ENCODE assay signal across 16 cellular contexts in the genomic region with DNA sequence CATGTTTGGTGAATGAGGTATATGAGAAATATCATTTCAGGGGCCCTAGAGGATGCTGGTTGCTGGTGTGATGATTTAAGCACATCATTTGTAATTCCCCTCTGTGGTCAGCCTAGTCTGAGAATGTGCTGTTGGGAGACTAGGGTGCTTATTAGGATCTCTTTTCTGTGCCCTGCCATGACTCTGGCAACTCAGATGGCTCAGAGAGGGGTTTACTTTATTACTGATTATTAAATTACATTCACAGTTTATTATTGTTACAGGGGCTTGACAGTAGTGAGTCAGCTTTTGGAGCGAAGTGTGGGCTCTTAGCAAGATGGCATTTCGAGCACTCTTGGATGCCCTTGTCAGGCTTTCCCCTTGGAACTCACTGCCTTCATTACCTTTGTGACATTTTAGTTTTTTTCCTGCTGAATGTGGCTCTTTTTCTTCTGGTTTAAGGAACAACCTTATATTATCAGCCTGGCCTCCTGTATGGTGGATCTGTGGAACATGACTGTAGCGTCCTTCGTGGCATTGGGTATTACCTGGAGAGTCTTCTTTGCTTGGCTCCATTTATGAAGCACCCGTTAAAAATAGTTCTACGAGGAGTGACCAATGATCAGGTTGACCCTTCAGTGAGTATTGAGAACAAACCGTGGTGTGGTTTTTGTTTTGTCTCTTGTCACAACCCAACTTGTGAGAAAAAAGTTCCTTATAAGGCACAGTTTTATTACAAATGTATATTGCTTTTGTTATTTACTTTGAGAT. TPM values are rescaled to one million over a fixed set of nuclear protein-coding genes. Genes with fewer than 3 reads are reported as not detected.
DNase-seq lines count a peak whose midpoint lies in the region; ATAC-seq, FAIRE-seq and TF ChIP-seq lines count a peak whose summit lies in the region.
"Had no signal": no experiment of that assay in that cellular context is flagged by ENCODE, and none has a peak within 500 bp of the region (broad histone marks: within the 10 kb centered on the region; RNA-seq: fewer than 3 reads in every experiment).

No MANE protein-coding gene starts in this region.

- no peaks in the 10 kb centered on the region for H3K9me3 Mint-ChIP-seq in stimulated activated naive CD8-positive, alpha-beta T cell treated with anti-CD3 and anti-CD28 coated beads, Interleukin-15, amount 100 ng/mL, for 72 hours
- H3K9me3 Mint-ChIP-seq: CD4-positive, alpha-beta memory T cell; IgD-negative memory B cell had no signal

- H3K27me3 Mint-ChIP-seq in stimulated activated naive CD8-positive, alpha-beta T cell treated with anti-CD3 and anti-CD28 coated beads, Interleukin-15, amount 100 ng/mL, for 72 hours = no peaks in the 10 kb centered on the region
- H3K27me3 Mint-ChIP-seq: CD4-positive, alpha-beta memory T cell; IgD-negative memory B cell had no signal

- no peak overlapping the region for H3K27ac Mint-ChIP-seq in stimulated activated naive CD8-positive, alpha-beta T cell treated with anti-CD3 and anti-CD28 coated beads, Interleukin-15, amount 100 ng/mL, for 72 hours
- H3K27ac Mint-ChIP-seq: CD4-positive, alpha-beta memory T cell had no signal

- 91 to 95% methylated on average over 7 of the region's 7 CpGs for WGBS in thyroid gland, 2 donors
- WGBS in pancreas, 2 donors = 97% methylated on average over 7 of the region's 7 CpGs

- H3K4me3 ChIP-seq in fibroblast of mammary gland (ENCODE audit: control insufficient read depth, low read depth, low read length) = no peak overlapping the region
- H3K4me3 ChIP-seq in upper lobe of right lung = no peak overlapping the region
- no peak overlapping the region for H3K4me3 ChIP-seq in thyroid gland (replicated peaks in 1 of 3)
- no peak overlapping the region for H3K4me3 ChIP-seq in pancreas

- no peak for DNase-seq in stimulated activated naive CD8-positive, alpha-beta T cell treated with anti-CD3 and anti-CD28 coated beads, Interleukin-15, amount 100 ng/mL, for 72 hours
- DNase-seq in stimulated activated naive CD8-positive, alpha-beta T cell treated with anti-CD3 and anti-CD28 coated beads, Interleukin-15, Interleukin-2, amounts not matched to agents 100 U/mL and 50 U/mL, for 24 hours = no peak
- DNase-seq in fibroblast of mammary gland (ENCODE audit: low read depth) = peak; percentile 30
- DNase-seq in upper lobe of right lung = no peak
- no peak for DNase-seq in thyroid gland
- no peak for DNase-seq in pancreas
- DNase-seq: BE2C; CD4-positive, alpha-beta memory T cell; H7; NCI-H1048; NCI-H345; NCI-H526 treated with DMSO at 0.1 percent for 48 hours; NK-92 treated with Interleukin-12 subunit alpha and Interleukin-12 subunit beta, amount 100 ng/mL, for 24 hours had no signal

- H3K4me1 Mint-ChIP-seq in stimulated activated naive CD8-positive, alpha-beta T cell treated with anti-CD3 and anti-CD28 coated beads, Interleukin-15, amount 100 ng/mL, for 72 hours = peaks cover 7% of the 10 kb centered on the region

- no peak for TF ChIP-seq CTCF in fibroblast of mammary gland (conservative IDR thresholded peaks at IDR 0.05; ENCODE audit: control insufficient read depth, insufficient read depth, low read depth, low read length)
- no peak for TF ChIP-seq CTCF in upper lobe of right lung (IDR thresholded peaks at IDR 0.05)
- TF ChIP-seq CTCF in thyroid gland (IDR thresholded peaks at IDR 0.05) = no peak
- no peak for TF ChIP-seq CTCF in pancreas (IDR thresholded peaks at IDR 0.05)

- peak; percentile 91 for ATAC-seq in stimulated activated naive CD8-positive, alpha-beta T cell treated with anti-CD3 and anti-CD28 coated beads, Interleukin-15, amount 100 ng/mL, for 72 hours
- ATAC-seq in stimulated activated naive CD8-positive, alpha-beta T cell treated with anti-CD3 and anti-CD28 coated beads, Interleukin-15, Interleukin-2, amounts not matched to agents 100 U/mL and 50 U/mL, for 24 hours = no peak
- ATAC-seq in SK-N-SH treated with all-trans-retinoic acid at 6 μM for 48 hours = peak; percentile 86
- ATAC-seq in upper lobe of right lung = peak; percentile 48
- ATAC-seq in HG03095 (IDR thresholded peaks at IDR 0.05; ENCODE audit: unreplicated experiment) = no peak
- ATAC-seq in pancreas = no peak

- H3K36me3 ChIP-seq in upper lobe of right lung = no peaks in the 10 kb centered on the region
- no peaks in the 10 kb centered on the region for H3K36me3 ChIP-seq in thyroid gland
- no peaks in the 10 kb centered on the region for H3K36me3 ChIP-seq in pancreas

- no peaks in the 10 kb centered on the region for H3K9me3 ChIP-seq in upper lobe of right lung
- no peaks in the 10 kb centered on the region for H3K9me3 ChIP-seq in thyroid gland
- no peaks in the 10 kb centered on the region for H3K9me3 ChIP-seq in pancreas
- H3K9me3 ChIP-seq: BE2C had no signal

- no peak overlapping the region for H3K27ac ChIP-seq in upper lobe of right lung
- H3K27ac ChIP-seq in thyroid gland = no peak overlapping the region
- no peak overlapping the region for H3K27ac ChIP-seq in pancreas

- TF ChIP-seq POLR2A in thyroid gland (IDR thresholded peaks at IDR 0.05) = no peak

- no peaks in the 10 kb centered on the region for H3K27me3 ChIP-seq in upper lobe of right lung
- H3K27me3 ChIP-seq in thyroid gland = no peaks in the 10 kb centered on the region
- no peaks in the 10 kb centered on the region for H3K27me3 ChIP-seq in pancreas
- H3K27me3 ChIP-seq: BE2C had no signal

- intact Hi-C loops in upper lobe of right lung (cut with DNase I) (no loop called here), thyroid gland (cut with DNase I) (no loop called here), pancreas (cut with DNase I) (no loop called here)

- no peak overlapping the region for H3K4me3 Mint-ChIP-seq in stimulated activated naive CD8-positive, alpha-beta T cell treated with anti-CD3 and anti-CD28 coated beads, Interleukin-15, amount 100 ng/mL, for 72 hours
- H3K4me3 Mint-ChIP-seq: IgD-negative memory B cell had no signal

- no peak for FAIRE-seq in pancreas (lab: Jason Lieb, UNC)

- H3K4me1 ChIP-seq in upper lobe of right lung (peaks cover 11% of the 10 kb centered on the region), thyroid gland (peaks cover 0 to 14% of the 10 kb centered on the region in 2 donors), pancreas (peaks cover 9 to 19% (median 11%) of the 10 kb centered on the region in 3 donors)

TF ChIP-seq in SK-N-SH treated with all-trans-retinoic acid at 6 μM for 48 hours, 23 proteins besides CTCF, POLR2A, EP300 and RAD21 (continues in another document):
- TF ChIP-seq POU6F1 (CRISPR knock-in tag; IDR thresholded peaks at IDR 0.05; ENCODE audit: borderline replicate concordance, low read depth) (no peak), TCF4 (CRISPR knock-in tag; IDR thresholded peaks at IDR 0.05; ENCODE audit: borderline replicate concordance) (no peak), ZNF8 (CRISPR knock-in tag; IDR thresholded peaks at IDR 0.05) (no peak), ISL1 (CRISPR knock-in tag; IDR thresholded peaks at IDR 0.05) (peak; percentile 73), ZNF565 (CRISPR knock-in tag; conservative IDR thresholded peaks at IDR 0.05; ENCODE audit: low read depth) (no peak), CSRNP3 (CRISPR knock-in tag; IDR thresholded peaks at IDR 0.05) (no peak), SNAI2 (CRISPR knock-in tag; IDR thresholded peaks at IDR 0.05) (no peak), GLIS3 (CRISPR knock-in tag; IDR thresholded peaks at IDR 0.05) (no peak), TOX (CRISPR knock-in tag; IDR thresholded peaks at IDR 0.05; ENCODE audit: borderline replicate concordance) (no peak), BACH2 (CRISPR knock-in tag; IDR thresholded peaks at IDR 0.05; ENCODE audit: borderline replicate concordance) (no peak), ZNF70 (CRISPR knock-in tag; IDR thresholded peaks at IDR 0.05) (no peak)
- TF ChIP-seq, protein P1, sequence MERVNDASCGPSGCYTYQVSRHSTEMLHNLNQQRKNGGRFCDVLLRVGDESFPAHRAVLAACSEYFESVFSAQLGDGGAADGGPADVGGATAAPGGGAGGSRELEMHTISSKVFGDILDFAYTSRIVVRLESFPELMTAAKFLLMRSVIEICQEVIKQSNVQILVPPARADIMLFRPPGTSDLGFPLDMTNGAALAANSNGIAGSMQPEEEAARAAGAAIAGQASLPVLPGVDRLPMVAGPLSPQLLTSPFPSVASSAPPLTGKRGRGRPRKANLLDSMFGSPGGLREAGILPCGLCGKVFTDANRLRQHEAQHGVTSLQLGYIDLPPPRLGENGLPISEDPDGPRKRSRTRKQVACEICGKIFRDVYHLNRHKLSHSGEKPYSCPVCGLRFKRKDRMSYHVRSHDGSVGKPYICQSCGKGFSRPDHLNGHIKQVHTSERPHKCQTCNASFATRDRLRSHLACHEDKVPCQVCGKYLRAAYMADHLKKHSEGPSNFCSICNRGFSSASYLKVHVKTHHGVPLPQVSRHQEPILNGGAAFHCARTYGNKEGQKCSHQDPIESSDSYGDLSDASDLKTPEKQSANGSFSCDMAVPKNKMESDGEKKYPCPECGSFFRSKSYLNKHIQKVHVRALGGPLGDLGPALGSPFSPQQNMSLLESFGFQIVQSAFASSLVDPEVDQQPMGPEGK (CRISPR knock-in tag; IDR thresholded peaks at IDR 0.05; ENCODE audit: borderline replicate concordance) = no peak

RNA-seq across cellular contexts. Expression of gene RCL1, which starts 33.8 kb away (rescaled TPM):
- total RNA-seq in upper lobe of right lung (19.6 TPM), thyroid gland (10 to 100 TPM; 15.6 to 29.3 (median 18.3) TPM), pancreas (100 to 1,000 TPM in 1 of 6 donors, 10 to 100 TPM in 5; 11.3 to 153 (median 25.3) TPM)
- 10 to 100 TPM; 19.0 to 24.8 TPM for polyA plus RNA-seq in pancreas

Comparison
In these comparisons a context has a peak if more than half of its experiments do, and no peak if none do; other contexts are left out.
1. ATAC-seq: peak in stimulated activated naive CD8-positive, alpha-beta T cell treated with anti-CD3 and anti-CD28 coated beads, Interleukin-15, amount 100 ng/mL, for 72 hours (single experiment), SK-N-SH treated with all-trans-retinoic acid at 6 μM for 48 hours (single experiment) and upper lobe of right lung (single experiment); none in stimulated activated naive CD8-positive, alpha-beta T cell treated with anti-CD3 and anti-CD28 coated beads, Interleukin-15, Interleukin-2, amounts not matched to agents 100 U/mL and 50 U/mL, for 24 hours (single experiment), HG03095 (single experiment) and pancreas (0 of 4).